Comparison of ENCODE assay signal across 1 cellular context in genomic region chr2:120239488-120240287, GRCh38.
TF ChIP-seq lines count a peak whose summit lies in the region.

No MANE protein-coding gene starts in this region.

TF ChIP-seq in GM23338, 12 proteins besides CTCF, POLR2A, EP300 and RAD21 (continued from another document):
- TF ChIP-seq REST (IDR thresholded peaks at IDR 0.05; ENCODE audit: unreplicated experiment) (no peak), NANOG (IDR thresholded peaks at IDR 0.05; ENCODE audit: borderline replicate concordance) (no peak), ETS1 (IDR thresholded peaks at IDR 0.05) (no peak), ZNF462 (CRISPR knock-in tag; IDR thresholded peaks at IDR 0.05) (no peak), POLR2AphosphoS5 (IDR thresholded peaks at IDR 0.05; ENCODE audit: low read depth) (no peak)
